ENCODE assay signal across 3 cellular contexts in the genomic region with DNA sequence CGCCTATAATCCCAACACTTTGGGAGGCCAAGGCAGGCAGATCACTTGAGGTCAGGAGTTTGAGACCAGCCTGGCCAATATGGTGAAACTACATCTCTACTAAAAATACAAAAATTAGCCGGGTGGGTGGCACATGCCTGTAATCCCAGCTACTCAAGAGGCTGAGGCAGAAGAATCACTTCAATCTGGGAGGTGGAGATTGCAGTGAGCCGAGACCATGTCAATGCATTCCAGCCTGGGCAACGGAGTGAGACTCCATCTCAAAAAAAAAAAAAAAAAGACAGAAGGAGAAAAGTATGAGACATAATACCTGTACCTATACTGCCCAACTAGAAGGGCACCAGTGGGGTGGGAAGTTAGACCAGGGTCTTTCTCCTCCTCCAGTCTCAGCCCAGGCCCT. TPM values are rescaled to one million over a fixed set of nuclear protein-coding genes. Genes with fewer than 3 reads are reported as not detected.
"Had no signal": no experiment of that assay in that cellular context is flagged by ENCODE, and none has a peak within 500 bp of the region (broad histone marks: within the 10 kb centered on the region; RNA-seq: fewer than 3 reads in every experiment).

No MANE protein-coding gene starts in this region.

RNA-seq across cellular contexts. Expression of a gene that starts 30.4 kb away (rescaled TPM):
- total RNA-seq: IMR-90 had no signal
- polyA plus RNA-seq: IMR-90 had no signal

RNA-seq across cellular contexts. Expression of a gene that starts 38.9 kb away (rescaled TPM):
- total RNA-seq: H1, HT-29, IMR-90 had no signal
- polyA plus RNA-seq: H1, IMR-90 had no signal
